Comparison of ENCODE assay signal across 8 cellular contexts in the genomic region with DNA sequence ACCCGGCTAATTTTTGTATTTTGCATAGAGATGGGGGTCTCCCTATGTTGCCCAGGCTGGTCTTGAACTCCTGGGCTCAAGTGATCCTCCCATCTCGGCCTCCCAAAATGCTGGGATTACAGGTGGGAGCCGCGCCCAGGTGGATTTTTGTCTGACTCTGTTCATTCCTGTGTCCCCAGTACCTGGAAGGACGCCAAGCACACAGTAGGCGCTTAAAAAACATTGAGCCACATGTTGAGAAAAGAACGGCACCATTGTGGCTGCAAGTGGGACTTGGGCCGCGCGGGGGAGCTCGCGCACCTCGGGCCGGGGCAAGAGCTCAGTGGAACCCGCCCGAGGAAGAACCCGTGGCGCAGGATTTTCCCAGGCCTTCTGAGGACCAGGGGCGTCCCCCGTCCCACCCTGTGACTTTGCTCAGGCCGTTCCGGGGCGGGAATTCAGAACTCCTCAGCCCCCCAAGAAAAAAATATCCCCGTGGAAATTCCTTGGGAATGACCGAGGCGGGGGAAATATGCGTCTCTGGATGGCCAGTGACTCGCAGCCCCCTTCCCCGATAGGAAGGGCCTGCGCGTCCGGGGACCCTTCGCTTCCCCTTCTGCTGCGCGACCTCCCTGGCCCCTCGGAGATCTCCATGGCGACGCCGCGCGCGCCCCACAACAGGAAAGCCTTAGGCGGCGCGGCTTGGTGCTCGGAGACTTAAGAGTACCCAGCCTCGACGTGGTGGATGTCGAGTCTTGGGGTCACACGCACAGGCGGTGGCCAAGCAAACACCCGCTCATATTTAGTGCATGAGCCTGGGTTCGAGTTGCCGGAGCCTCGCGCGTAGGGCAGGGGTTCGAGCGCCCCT. TPM values are rescaled to one million over a fixed set of nuclear protein-coding genes. Genes with fewer than 3 reads are reported as not detected.
DNase-seq lines count a peak whose midpoint lies in the region; TF ChIP-seq lines count a peak whose summit lies in the region.

No MANE protein-coding gene starts in this region.

- H3K9me3 Mint-ChIP-seq in activated naive CD4-positive, alpha-beta T cell treated with anti-CD3 and anti-CD28 coated beads, Interleukin-2, amount 50 U/mL, for 24 hours: no peaks in the 10 kb centered on the region
- no peaks in the 10 kb centered on the region for H3K9me3 Mint-ChIP-seq in osteocyte (ENCODE audit: unreplicated experiment)

- TF ChIP-seq CTCF in LNCAP (IDR thresholded peaks at IDR 0.05) (peak; percentile 93), osteocyte (IDR thresholded peaks at IDR 0.05) (peak; percentile 96)

- H3K27me3 Mint-ChIP-seq in activated naive CD4-positive, alpha-beta T cell treated with anti-CD3 and anti-CD28 coated beads, Interleukin-2, amount 50 U/mL, for 24 hours: no peaks in the 10 kb centered on the region
- no peaks in the 10 kb centered on the region for H3K27me3 Mint-ChIP-seq in osteocyte (ENCODE audit: unreplicated experiment)

- peak overlapping the region; percentile 82 for H3K4me3 Mint-ChIP-seq in activated naive CD4-positive, alpha-beta T cell treated with anti-CD3 and anti-CD28 coated beads, Interleukin-2, amount 50 U/mL, for 24 hours
- peak overlapping the region; percentile 71 for H3K4me3 Mint-ChIP-seq in osteocyte (ENCODE audit: unreplicated experiment)

- H3K4me1 Mint-ChIP-seq in activated naive CD4-positive, alpha-beta T cell treated with anti-CD3 and anti-CD28 coated beads, Interleukin-2, amount 50 U/mL, for 24 hours: peaks cover 18% of the 10 kb centered on the region
- H3K4me1 Mint-ChIP-seq in osteocyte (ENCODE audit: unreplicated experiment): peaks cover 23% of the 10 kb centered on the region

- H3K27ac Mint-ChIP-seq in activated naive CD4-positive, alpha-beta T cell treated with anti-CD3 and anti-CD28 coated beads, Interleukin-2, amount 50 U/mL, for 24 hours: peak overlapping the region; percentile 84
- peak overlapping the region; percentile 78 for H3K27ac Mint-ChIP-seq in osteocyte (ENCODE audit: unreplicated experiment)

- H3K27ac ChIP-seq in temporal lobe (ENCODE audit: low read depth, low read length): peak overlapping the region; percentile 44

- DNase-seq in NCI-H510A treated with DMSO at 0.1 percent for 48 hours (lab: John Stamatoyannopoulos, UW) (peak; percentile 22), NCI-H510A (lab: John Stamatoyannopoulos, UW) (no peak), SKM-1 (lab: John Stamatoyannopoulos, UW; ENCODE audit: unreplicated experiment) (peak; percentile 76), head of caudate nucleus (peak; percentile 64 to 93 (median 84)), osteocyte (ENCODE audit: extremely low spot score, unreplicated experiment) (peak; percentile 96)

- intact Hi-C loops in head of caudate nucleus (cut with DNase I): loop anchor here (2.0 kb wide), 1 partner anchor 119 kb away; no protein-coding TSS in a partner anchor

- H3K36me3 Mint-ChIP-seq in activated naive CD4-positive, alpha-beta T cell treated with anti-CD3 and anti-CD28 coated beads, Interleukin-2, amount 50 U/mL, for 24 hours: no peaks in the 10 kb centered on the region
- peaks cover 3% of the 10 kb centered on the region for H3K36me3 Mint-ChIP-seq in osteocyte (ENCODE audit: unreplicated experiment)

RNA-seq across cellular contexts. Expression of a gene that starts 1.4 kb away (rescaled TPM):
- 31.8 and 35.5 TPM in 2 replicates for total RNA-seq in osteocyte
- 0.98 TPM for total RNA-seq in temporal lobe

RNA-seq across cellular contexts. Expression of a gene that starts 17.2 kb away (rescaled TPM):
- total RNA-seq in osteocyte (not detected in 2 replicates), temporal lobe (under 0.01 TPM)

RNA-seq across cellular contexts. Expression of a gene that starts 17.5 kb away (rescaled TPM):
- total RNA-seq in osteocyte (53.4 and 57.0 TPM in 2 replicates), temporal lobe (13.0 TPM)

RNA-seq across cellular contexts. Expression of a gene that starts 20.2 kb away (rescaled TPM):
- total RNA-seq in osteocyte (1.7 and 2.0 TPM in 2 replicates), temporal lobe (5.4 TPM)

RNA-seq across cellular contexts. Expression of a gene that starts 38.4 kb away (rescaled TPM):
- total RNA-seq in osteocyte (21.8 and 23.6 TPM in 2 replicates), temporal lobe (2.5 TPM)

Comparison
In these comparisons a context has a peak if more than half of its experiments do, and no peak if none do; other contexts are left out.
1. RNA of a gene that starts 1.4 kb away (total RNA-seq): 31.8 to 35.5 TPM in osteocyte; 0.98 TPM in temporal lobe (single experiment); every median in the first group is over 10 times any median in the second.